In genomic region chr5:160119905-160120266, GRCh38 we compare ENCODE assay signal across 8 cellular contexts. TPM values are rescaled to one million over a fixed set of nuclear protein-coding genes. Genes with fewer than 3 reads are reported as not detected.
A peak's percentile ranks its signal among the peaks of the same experiment; 100 is the strongest.
DNase-seq lines count a peak whose midpoint lies in the region; ATAC-seq, FAIRE-seq and TF ChIP-seq lines count a peak whose summit lies in the region.

No MANE protein-coding gene starts in this region.

- intact Hi-C loops in HepG2 (cut with micrococcal nuclease; ENCODE audit: unreplicated experiment) = loop anchor here (1.0 to 5.0 kb wide), 2 partner anchors 47 to 111 kb away; partner anchors contain the start of gene TTC1

- H3K4me3 ChIP-seq in BLaER1 treated with 17β-estradiol and CSF1 and Interleukin-3, amounts not matched to agents 10 nM and 100 nM = peak overlapping the region in 5 of 10 experiments; percentile 1 to 46 (median 35); a peak in 8 of 20 replicates
- H3K4me3 ChIP-seq in SU-DHL-6 (ENCODE audit: insufficient read depth, low read length, poor library complexity, severe bottlenecking) (peak overlapping the region; percentile 44), HepG2 (replicated peaks in 1 of 3; ENCODE audit: insufficient read depth in 1 of 3, low read depth in 2 of 3, low read length in 3 of 3) (peak overlapping the region; percentile 22 to 52 (median 31))

- no peak overlapping the region for H3K27ac ChIP-seq in BLaER1 treated with 17β-estradiol and CSF1 and Interleukin-3, amounts not matched to agents 10 nM and 100 nM
- H3K27ac ChIP-seq in SU-DHL-6 (ENCODE audit: low read depth, low read length) (no peak overlapping the region), HepG2 (ENCODE audit: extremely low read length, insufficient read depth, low read length) (no peak overlapping the region)

- H3K36me3 ChIP-seq in BLaER1 treated with 17β-estradiol and CSF1 and Interleukin-3, amounts not matched to agents 10 nM and 100 nM = peaks cover 18 to 30% (median 29%) of the 10 kb centered on the region in 11 experiments
- no peaks in the 10 kb centered on the region for H3K36me3 ChIP-seq in SU-DHL-6 (ENCODE audit: low read length)
- H3K36me3 ChIP-seq in HepG2 (replicated peaks in 1 of 2; ENCODE audit: control insufficient read depth in 1 of 2, insufficient read depth in 2 of 2, low read length in 2 of 2) = peaks cover 0 to 2% of the 10 kb centered on the region in 2 experiments; a peak in 1 of 5 replicates

- TF ChIP-seq RAD21 in HepG2 (CRISPR knock-in tag; IDR thresholded peaks at IDR 0.05) = no peak

- TF ChIP-seq CTCF in SU-DHL-6 (IDR thresholded peaks at IDR 0.05; ENCODE audit: insufficient read depth, low read length, poor library complexity, severe bottlenecking) = no peak
- TF ChIP-seq CTCF in HepG2 (CRISPR knock-in tag; IDR thresholded peaks at IDR 0.05) = no peak

- whole genome bisulfite sequencing in HepG2 (ENCODE audit: low lambda C conversion rate) = 1% methylated on average over 8 of the region's 12 CpGs

- peaks cover 0 to 36% (median 17%) of the 10 kb centered on the region in 11 experiments; a peak in 14 of 22 replicates for H4K20me1 ChIP-seq in BLaER1 treated with 17β-estradiol and CSF1 and Interleukin-3, amounts not matched to agents 10 nM and 100 nM
- H4K20me1 ChIP-seq in SU-DHL-6 (ENCODE audit: low read depth, low read length) = no peaks in the 10 kb centered on the region
- no peaks in the 10 kb centered on the region for H4K20me1 ChIP-seq in HepG2 (ENCODE audit: insufficient read depth, low read length)

- CTCF ChIA-PET in HepG2 (lab: Yijun Ruan, JAX; ENCODE audit: low intra/inter-chr PET ratio, low total read pairs) = no interaction called here

- in situ Hi-C loops in HepG2 (cut with HindIII; ENCODE audit: extremely low pct_ligation_motif_present, low pct_unique_long_range_greater_than_20kb) = no loop called here

- no peak for TF ChIP-seq EP300 in HepG2 (IDR thresholded peaks at IDR 0.05; ENCODE audit: low read depth in 2 of 2, low read length in 2 of 2)
- no peak for TF ChIP-seq EP300 in HepG2 (CRISPR knock-in tag; IDR thresholded peaks at IDR 0.05; ENCODE audit: borderline replicate concordance)

- peak overlapping the region in 1 of 11 experiments; percentile 31; a peak in 1 of 22 replicates for H3K9ac ChIP-seq in BLaER1 treated with 17β-estradiol and CSF1 and Interleukin-3, amounts not matched to agents 10 nM and 100 nM
- no peak overlapping the region for H3K9ac ChIP-seq in SU-DHL-6 (ENCODE audit: low read length)
- H3K9ac ChIP-seq in HepG2 (ENCODE audit: insufficient read depth, low read depth, low read length) = no peak overlapping the region

- no peaks in the 10 kb centered on the region for H3K9me3 ChIP-seq in BLaER1 treated with 17β-estradiol and CSF1 and Interleukin-3, amounts not matched to agents 10 nM and 100 nM (replicated peaks in 1 of 11)
- H3K9me3 ChIP-seq in SU-DHL-6 (ENCODE audit: insufficient read depth, low read length) (no peaks in the 10 kb centered on the region), HepG2 (ENCODE audit: low read length) (no peaks in the 10 kb centered on the region)

- ATAC-seq in GM21526 (IDR thresholded peaks at IDR 0.05; ENCODE audit: low FRiP score, unreplicated experiment) (peak; percentile 9), HepG2 (no peak; the same call in 1 of the 3 replicates)

- H2AFZ ChIP-seq in SU-DHL-6 (ENCODE audit: low read depth, low read length, severe bottlenecking) = peak overlapping the region; percentile 91
- peak overlapping the region; percentile 30 for H2AFZ ChIP-seq in HepG2 (ENCODE audit: low read length)

- no peak for TF ChIP-seq POLR2A in HepG2 (IDR thresholded peaks at IDR 0.05; ENCODE audit: insufficient read depth in 1 of 2, low read depth in 2 of 2, low read length in 2 of 2)

- POLR2A ChIA-PET in HepG2 (lab: Yijun Ruan, JAX) = interaction anchor here (0.6 kb wide), 1 partner anchor 13 kb away, joined by 4 read pairs; no protein-coding TSS in a partner anchor

- no peak for FAIRE-seq in HepG2 (lab: Jason Lieb, UNC)

- no peaks in the 10 kb centered on the region for H3K9me2 ChIP-seq in SU-DHL-6 (replicated peaks; ENCODE audit: insufficient read depth, low read length)

- H3K27me3 ChIP-seq in BLaER1 treated with 17β-estradiol and CSF1 and Interleukin-3, amounts not matched to agents 10 nM and 100 nM = no peaks in the 10 kb centered on the region
- no peaks in the 10 kb centered on the region for H3K27me3 ChIP-seq in SU-DHL-6 (ENCODE audit: low read length)
- H3K27me3 ChIP-seq in HepG2 (ENCODE audit: control insufficient read depth in 1 of 2, insufficient read depth in 2 of 2, low read length in 2 of 2) = no peaks in the 10 kb centered on the region

- DNase-seq in HepG2 (ENCODE audit: low spot score) (no peak), activated gamma-delta T cell (lab: John Stamatoyannopoulos, UW) (no peak), NCI-H524 (lab: John Stamatoyannopoulos, UW) (no peak), HuH-7.5 (ENCODE audit: low spot score) (no peak)
- no peak for DNase-seq in stimulated activated naive CD4-positive, alpha-beta T cell treated with Interleukin-2 at 50 U/mL for 16 hours (lab: John Stamatoyannopoulos, UW)

- BruUV-seq in HepG2 (replicated peaks; lab: Mats Ljungman, UMichigan) = no TSS peak

- peaks cover 5% of the 10 kb centered on the region; the same call in 1 of the 2 replicates for H3F3A ChIP-seq in SU-DHL-6 (ENCODE audit: insufficient read depth)

- H3K4me1 ChIP-seq in BLaER1 treated with 17β-estradiol and CSF1 and Interleukin-3, amounts not matched to agents 10 nM and 100 nM = peaks cover 12 to 35% (median 22%) of the 10 kb centered on the region in 10 experiments
- H3K4me1 ChIP-seq in HepG2 (ENCODE audit: insufficient read depth, low read length) = peaks cover 17% of the 10 kb centered on the region

- H3K79me2 ChIP-seq in SU-DHL-6 (ENCODE audit: insufficient read depth, low read length) (peaks cover 14% of the 10 kb centered on the region; the same call in 1 of the 2 replicates), HepG2 (ENCODE audit: insufficient read depth, low read length) (peaks cover 9% of the 10 kb centered on the region)

- peak overlapping the region in 10 of 11 experiments; percentile 0 to 56 (median 32); a peak in 14 of 22 replicates for H3K4me2 ChIP-seq in BLaER1 treated with 17β-estradiol and CSF1 and Interleukin-3, amounts not matched to agents 10 nM and 100 nM
- H3K4me2 ChIP-seq in SU-DHL-6 (ENCODE audit: low read depth, low read length, poor library complexity, severe bottlenecking) (peak overlapping the region; percentile 54), HepG2 (ENCODE audit: low read depth, low read length) (peak overlapping the region; percentile 73)

RNA-seq across cellular contexts. Expression of gene PWWP2A, which starts 0.6 kb away (rescaled TPM):
- 16.9 and 23.9 TPM in 2 replicates for total RNA-seq in HepG2 (2016; rRNA removed; fragmentation: Illumina TruSeq; extraction: Trizol)
- 6.1 and 9.3 TPM in 2 replicates for total RNA-seq in HepG2 (2016; cell fraction: cytosol; rRNA removed; fragmentation: Illumina TruSeq; extraction: Trizol; ENCODE audit: low read depth)
- 17.5 and 18.4 TPM in 2 replicates for total RNA-seq in HepG2 (2016; cell fraction: insoluble cytoplasmic fraction; rRNA removed; fragmentation: Illumina TruSeq; extraction: Trizol)
- total RNA-seq in HepG2 (2016; cell fraction: membrane; rRNA removed; fragmentation: Illumina TruSeq; extraction: Trizol) = 8.8 and 11.2 TPM in 2 replicates
- 15.6 and 18.9 TPM in 2 replicates for total RNA-seq in HepG2 (2016; cell fraction: nucleus; rRNA removed; fragmentation: Illumina TruSeq; extraction: Trizol)
- 5.0 and 7.3 TPM in 2 replicates for polyA plus RNA-seq in HepG2 (2011; rRNA removed)
- 3.7 and 4.1 TPM in 2 replicates for polyA plus RNA-seq in HepG2 (2011; cell fraction: cytosol; rRNA removed)
- polyA plus RNA-seq in HepG2 (2011; cell fraction: nucleus; rRNA removed) = 4.2 and 5.2 TPM in 2 replicates
- polyA plus RNA-seq in HepG2 (2012) = 7.9 and 8.8 TPM in 2 replicates
- 0.55 and 0.70 TPM in 2 replicates for polyA plus RNA-seq in HepG2 (2016; cell fraction: cytosol; fragmentation: Illumina TruSeq; extraction: Trizol; ENCODE audit: low read depth)
- polyA plus RNA-seq in HepG2 (2016; cell fraction: insoluble cytoplasmic fraction; fragmentation: Illumina TruSeq; extraction: Trizol; ENCODE audit: low read depth) = 16.1 and 17.0 TPM in 2 replicates
- polyA plus RNA-seq in HepG2 (2016; cell fraction: membrane; fragmentation: Illumina TruSeq; extraction: Trizol; ENCODE audit: low read depth) = 2.7 and 2.9 TPM in 2 replicates
- 21.8 and 26.9 TPM in 2 replicates for polyA plus RNA-seq in HepG2 (2016; cell fraction: nucleus; fragmentation: Illumina TruSeq; extraction: Trizol; ENCODE audit: insufficient read depth, low read depth)
- polyA minus RNA-seq in HepG2 (2011; rRNA and poly(A)+ RNA removed; ENCODE audit: low replicate concordance) = 8.6 and 19.9 TPM in 2 replicates
- 4.2 and 6.6 TPM in 2 replicates for polyA minus RNA-seq in HepG2 (2011; cell fraction: cytosol; rRNA and poly(A)+ RNA removed)
- 8.5 and 11.8 TPM in 2 replicates for polyA minus RNA-seq in HepG2 (2011; cell fraction: nucleus; rRNA and poly(A)+ RNA removed)
